20 cellular contexts compared by ENCODE assay signal in genomic region chr7:31553636-31554035, GRCh38. TPM values are rescaled to one million over a fixed set of nuclear protein-coding genes. Genes with fewer than 3 reads are reported as not detected.
DNase-seq lines count a peak whose midpoint lies in the region; ATAC-seq and TF ChIP-seq lines count a peak whose summit lies in the region.
"Had no signal": no experiment of that assay in that cellular context is flagged by ENCODE, and none has a peak within 500 bp of the region (broad histone marks: within the 10 kb centered on the region; RNA-seq: fewer than 3 reads in every experiment).

No MANE protein-coding gene starts in this region.

- H3K9me3 Mint-ChIP-seq in progenitor cell of endocrine pancreas (ENCODE audit: low read depth): peaks cover 9% of the 10 kb centered on the region
- no peaks in the 10 kb centered on the region for H3K9me3 Mint-ChIP-seq in T-helper 2 cell treated with Interferon-gamma antibody and Interleukin-4, amounts not matched to agents 5 μg/mL and 100 μg/mL, for 36 hours
- H3K9me3 Mint-ChIP-seq: activated naive CD8-positive, alpha-beta T cell treated with anti-CD3 and anti-CD28 coated beads, Interleukin-2, amount 10 ng/mL, durations not matched to agents 7 days and 5 days; nephron had no signal

- no peak overlapping the region for H3K27ac ChIP-seq in gastrocnemius medialis
- H3K27ac ChIP-seq: body of pancreas, coronary artery, PC-9, psoas muscle had no signal

- H3K4me3 ChIP-seq in gastrocnemius medialis: no peak overlapping the region
- H3K4me3 ChIP-seq: body of pancreas, coronary artery, PC-9, psoas muscle had no signal

- no peaks in the 10 kb centered on the region for H3K9me3 ChIP-seq in gastrocnemius medialis
- H3K9me3 ChIP-seq: body of pancreas, psoas muscle had no signal

- peaks cover 32% of the 10 kb centered on the region for H3K4me1 Mint-ChIP-seq in progenitor cell of endocrine pancreas (ENCODE audit: low read depth)
- no peaks in the 10 kb centered on the region for H3K4me1 Mint-ChIP-seq in T-helper 2 cell treated with Interferon-gamma antibody and Interleukin-4, amounts not matched to agents 5 μg/mL and 100 μg/mL, for 36 hours (ENCODE audit: low read depth)
- H3K4me1 Mint-ChIP-seq: activated naive CD8-positive, alpha-beta T cell treated with anti-CD3 and anti-CD28 coated beads, Interleukin-2, amount 10 ng/mL, durations not matched to agents 7 days and 5 days had no signal

- intact Hi-C loops in gastrocnemius medialis (cut with DNase I; ENCODE audit: low total_unique reads): no loop called here

- no peak for ATAC-seq in gastrocnemius medialis
- ATAC-seq: body of pancreas, psoas muscle had no signal

- DNase-seq in NCI-H1048 (lab: John Stamatoyannopoulos, UW): peak; percentile 88
- DNase-seq in NCI-H1930 (lab: John Stamatoyannopoulos, UW): peak; percentile 39 to 59
- DNase-seq in NCI-H748 (lab: John Stamatoyannopoulos, UW; ENCODE audit: unreplicated experiment): peak; percentile 99
- DNase-seq in progenitor cell of endocrine pancreas (ENCODE audit: low spot score, unreplicated experiment): no peak
- no peak for DNase-seq in G401 (ENCODE audit: low spot score)
- DNase-seq in gastrocnemius medialis: no peak
- DNase-seq in T-helper 2 cell treated with Interferon-gamma antibody and Interleukin-4, amounts not matched to agents 5 μg/mL and 100 μg/mL, for 36 hours (ENCODE audit: low spot score): no peak
- DNase-seq: activated CD4-positive, CD25-positive, alpha-beta regulatory T cell treated with anti-CD3 and anti-CD28 coated beads, Interleukin-2, amount 50 U/mL, for 72 hours; activated naive CD8-positive, alpha-beta T cell treated with anti-CD3 and anti-CD28 coated beads, Interleukin-2, amount 10 ng/mL, durations not matched to agents 7 days and 5 days; body of pancreas; DMS 273 treated with DMSO at 0.1 percent for 48 hours; NCI-H524; psoas muscle; substantia nigra; T-helper 9 cell had no signal

- in situ Hi-C loops in G401 (cut with HindIII; ENCODE audit: low sequenced_read_pairs): no loop called here
- in situ Hi-C loops in gastrocnemius medialis (cut with MboI; ENCODE audit: low sequenced_read_pairs in 4 of 4): no loop called here

- H3K36me3 ChIP-seq in gastrocnemius medialis: no peaks in the 10 kb centered on the region

- H3K36me3 Mint-ChIP-seq in progenitor cell of endocrine pancreas (ENCODE audit: insufficient read depth): peaks cover 4% of the 10 kb centered on the region
- H3K36me3 Mint-ChIP-seq in T-helper 2 cell treated with Interferon-gamma antibody and Interleukin-4, amounts not matched to agents 5 μg/mL and 100 μg/mL, for 36 hours (ENCODE audit: low read depth): no peaks in the 10 kb centered on the region
- H3K36me3 Mint-ChIP-seq: activated naive CD8-positive, alpha-beta T cell treated with anti-CD3 and anti-CD28 coated beads, Interleukin-2, amount 10 ng/mL, durations not matched to agents 7 days and 5 days had no signal

- peak overlapping the region; percentile 80 for H3K27ac Mint-ChIP-seq in progenitor cell of endocrine pancreas
- no peak overlapping the region for H3K27ac Mint-ChIP-seq in T-helper 2 cell treated with Interferon-gamma antibody and Interleukin-4, amounts not matched to agents 5 μg/mL and 100 μg/mL, for 36 hours
- H3K27ac Mint-ChIP-seq: activated naive CD8-positive, alpha-beta T cell treated with anti-CD3 and anti-CD28 coated beads, Interleukin-2, amount 10 ng/mL, durations not matched to agents 7 days and 5 days; nephron had no signal

- no peaks in the 10 kb centered on the region for H3K4me1 ChIP-seq in gastrocnemius medialis
- H3K4me1 ChIP-seq: psoas muscle had no signal

- TF ChIP-seq CTCF in progenitor cell of endocrine pancreas (IDR thresholded peaks at IDR 0.05; ENCODE audit: unreplicated experiment) (no peak), gastrocnemius medialis (IDR thresholded peaks at IDR 0.05 in 4 of 5, conservative IDR thresholded peaks at IDR 0.05 in 1 of 5) (no peak)

- H3K27me3 ChIP-seq in gastrocnemius medialis: no peaks in the 10 kb centered on the region
- H3K27me3 ChIP-seq: body of pancreas had no signal

- no peaks in the 10 kb centered on the region for H3K27me3 Mint-ChIP-seq in progenitor cell of endocrine pancreas
- no peaks in the 10 kb centered on the region for H3K27me3 Mint-ChIP-seq in T-helper 2 cell treated with Interferon-gamma antibody and Interleukin-4, amounts not matched to agents 5 μg/mL and 100 μg/mL, for 36 hours (ENCODE audit: low read depth)
- H3K27me3 Mint-ChIP-seq: activated naive CD8-positive, alpha-beta T cell treated with anti-CD3 and anti-CD28 coated beads, Interleukin-2, amount 10 ng/mL, durations not matched to agents 7 days and 5 days had no signal

- TF ChIP-seq POLR2A in gastrocnemius medialis (IDR thresholded peaks at IDR 0.05): no peak

- no peak overlapping the region for H3K4me3 Mint-ChIP-seq in progenitor cell of endocrine pancreas (ENCODE audit: low read depth)
- H3K4me3 Mint-ChIP-seq in T-helper 2 cell treated with Interferon-gamma antibody and Interleukin-4, amounts not matched to agents 5 μg/mL and 100 μg/mL, for 36 hours: no peak overlapping the region
- H3K4me3 Mint-ChIP-seq: activated naive CD8-positive, alpha-beta T cell treated with anti-CD3 and anti-CD28 coated beads, Interleukin-2, amount 10 ng/mL, durations not matched to agents 7 days and 5 days; nephron had no signal

RNA-seq across cellular contexts. Expression of gene ITPRID1, which starts 39.7 kb away (rescaled TPM):
- 3.1 and 3.9 TPM in 2 replicates for total RNA-seq in progenitor cell of endocrine pancreas
- not detected in 2 replicates for total RNA-seq in G401 (2014; rRNA removed; shearing (Covaris generic))
- not detected for total RNA-seq in gastrocnemius medialis
- total RNA-seq: activated CD8-positive, alpha-beta memory T cell treated with anti-CD3 and anti-CD28 coated beads for 36 hours; activated naive CD8-positive, alpha-beta T cell treated with anti-CD3 and anti-CD28 coated beads, Interleukin-2, amount 10 ng/mL, durations not matched to agents 7 days and 5 days; body of pancreas; mesenteric fat pad; PC-9; psoas muscle had no signal

Comparison
In these comparisons a context has a peak if more than half of its experiments do, and no peak if none do; other contexts are left out.
1. DNase-seq: peak in NCI-H1048 (single experiment), NCI-H1930 (2 of 2) and NCI-H748 (single experiment); none in progenitor cell of endocrine pancreas (single experiment), G401 (single experiment), gastrocnemius medialis (0 of 2) and T-helper 2 cell treated with Interferon-gamma antibody and Interleukin-4, amounts not matched to agents 5 μg/mL and 100 μg/mL, for 36 hours (single experiment).